In genomic region chr6:34334796-34335416, GRCh38 we compare ENCODE assay signal across 1 cellular context.
TF ChIP-seq lines count a peak whose summit lies in the region.

No MANE protein-coding gene starts in this region.

TF ChIP-seq in IMR-90, 13 proteins besides CTCF, POLR2A, EP300 and RAD21 (continued from another document):
- TF ChIP-seq, protein P1, sequence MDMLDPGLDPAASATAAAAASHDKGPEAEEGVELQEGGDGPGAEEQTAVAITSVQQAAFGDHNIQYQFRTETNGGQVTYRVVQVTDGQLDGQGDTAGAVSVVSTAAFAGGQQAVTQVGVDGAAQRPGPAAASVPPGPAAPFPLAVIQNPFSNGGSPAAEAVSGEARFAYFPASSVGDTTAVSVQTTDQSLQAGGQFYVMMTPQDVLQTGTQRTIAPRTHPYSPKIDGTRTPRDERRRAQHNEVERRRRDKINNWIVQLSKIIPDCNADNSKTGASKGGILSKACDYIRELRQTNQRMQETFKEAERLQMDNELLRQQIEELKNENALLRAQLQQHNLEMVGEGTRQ (IDR thresholded peaks at IDR 0.05; ENCODE audit: low read depth, low read length) = no peak
- TF ChIP-seq CHD1 (IDR thresholded peaks at IDR 0.05; ENCODE audit: low read depth, low read length) = no peak
- no peak for TF ChIP-seq FOS (IDR thresholded peaks at IDR 0.05; ENCODE audit: low read depth, low read length)
- no peak for TF ChIP-seq RCOR1 (IDR thresholded peaks at IDR 0.05; ENCODE audit: insufficient replicate concordance, low read length)
- no peak for TF ChIP-seq ELK1 (IDR thresholded peaks at IDR 0.05; ENCODE audit: borderline replicate concordance, low read depth, low read length)
- TF ChIP-seq NFE2L2 (IDR thresholded peaks at IDR 0.05; ENCODE audit: low read depth, low read length) = no peak
- no peak for TF ChIP-seq MXI1 (IDR thresholded peaks at IDR 0.05; ENCODE audit: borderline replicate concordance, low read depth, low read length)
- no peak for TF ChIP-seq MAZ (IDR thresholded peaks at IDR 0.05; ENCODE audit: borderline replicate concordance, low read depth, low read length)
- TF ChIP-seq BHLHE40 (IDR thresholded peaks at IDR 0.05; ENCODE audit: low read depth, low read length) = no peak
- no peak for TF ChIP-seq RFX5 (IDR thresholded peaks at IDR 0.05; ENCODE audit: low read depth, low read length)
- TF ChIP-seq MAFK (IDR thresholded peaks at IDR 0.05; ENCODE audit: low read depth, low read length) = no peak
- TF ChIP-seq CEBPB (IDR thresholded peaks at IDR 0.05; ENCODE audit: low read depth, low read length) = no peak
